Comparison of ENCODE assay signal across 8 cellular contexts in genomic region chr18:51278045-51278649, GRCh38.
DNase-seq lines count a peak whose midpoint lies in the region; ATAC-seq, FAIRE-seq and TF ChIP-seq lines count a peak whose summit lies in the region.

No MANE protein-coding gene starts in this region.

- H3K4me3 ChIP-seq in Jurkat, Clone E6-1 (ENCODE audit: low read length), result no peak overlapping the region
- H3K4me3 ChIP-seq in SJCRH30 (no peak overlapping the region), bronchial epithelial cell (ENCODE audit: low read depth, low read length) (no peak overlapping the region), tibial artery (no peak overlapping the region)

- TF ChIP-seq CTCF in bronchial epithelial cell (IDR thresholded peaks at IDR 0.05; ENCODE audit: insufficient read depth, low read length, severe bottlenecking) (peak; percentile 93), tibial artery (IDR thresholded peaks at IDR 0.05) (peak in 1 of 2 experiments; percentile 10)

- no peak overlapping the region for H3K27ac ChIP-seq in SJCRH30
- H3K27ac ChIP-seq in tibial artery, result no peak overlapping the region

- H3K9me3 ChIP-seq in SJCRH30 (replicated peaks), result no peaks in the 10 kb centered on the region
- H3K9me3 ChIP-seq in tibial artery, result no peaks in the 10 kb centered on the region

- H3K36me3 ChIP-seq in SJCRH30 (no peaks in the 10 kb centered on the region), bronchial epithelial cell (ENCODE audit: control insufficient read depth, insufficient read depth, low read length) (no peaks in the 10 kb centered on the region), tibial artery (no peaks in the 10 kb centered on the region)

- H3K27me3 ChIP-seq in SJCRH30, result no peaks in the 10 kb centered on the region
- H3K27me3 ChIP-seq in bronchial epithelial cell (ENCODE audit: control insufficient read depth, insufficient read depth, low read length), result no peaks in the 10 kb centered on the region
- no peaks in the 10 kb centered on the region for H3K27me3 ChIP-seq in tibial artery

- intact Hi-C loops in tibial artery (cut with DNase I; ENCODE audit: low total_unique reads), result no loop called here

- FAIRE-seq in bronchial epithelial cell (lab: Jason Lieb, UNC), result no peak

- DNase-seq in DMS 273 treated with DMSO at 0.1 percent for 48 hours (lab: John Stamatoyannopoulos, UW) (peak; percentile 15), SJCRH30 (peak; percentile 39 to 74), bronchial epithelial cell (ENCODE audit: low read depth) (peak; percentile 56), mucosa of gallbladder (ENCODE audit: low spot score) (peak; percentile 47), tibial artery (no peak)
- DNase-seq in Jurkat, Clone E6-1 (ENCODE audit: low read depth, low spot score), result peak; percentile 47

- ATAC-seq in HG03439 (IDR thresholded peaks at IDR 0.05; ENCODE audit: unreplicated experiment) (no peak), HG03457 (IDR thresholded peaks at IDR 0.05; ENCODE audit: unreplicated experiment) (no peak)

- H3K4me1 ChIP-seq in SJCRH30 (peaks cover 14% of the 10 kb centered on the region), tibial artery (no peaks in the 10 kb centered on the region)

Comparison
In these comparisons a context has a peak if more than half of its experiments do, and no peak if none do; other contexts are left out.
1. DNase-seq: peak in DMS 273 treated with DMSO at 0.1 percent for 48 hours (single experiment), Jurkat, Clone E6-1 (single experiment), SJCRH30 (2 of 2), bronchial epithelial cell (single experiment) and mucosa of gallbladder (single experiment); none in tibial artery (0 of 2).